ENCODE assay signal across 7 cellular contexts in the genomic region with DNA sequence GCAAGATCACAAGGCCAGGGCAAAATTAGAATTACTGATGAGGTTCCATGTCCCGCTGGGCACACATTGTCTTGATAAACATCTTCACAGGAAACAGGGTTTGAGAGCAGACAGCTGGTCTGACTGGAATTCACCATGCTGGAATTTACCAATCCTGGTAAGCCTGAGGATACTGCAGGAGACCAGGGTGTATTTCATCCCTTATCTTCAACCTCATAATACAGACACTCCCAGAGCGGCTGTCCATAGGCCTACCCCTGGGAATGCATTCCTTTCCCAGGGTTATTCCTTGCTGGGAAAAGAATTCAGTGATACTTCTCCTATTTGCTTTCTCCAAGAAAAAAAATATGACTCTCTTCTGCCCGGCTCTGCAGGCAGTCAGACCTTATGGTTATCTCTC.
DNase-seq lines count a peak whose midpoint lies in the region; ATAC-seq and TF ChIP-seq lines count a peak whose summit lies in the region.
"Not testable (repeated sequence)": the region's sequence is repeated elsewhere in the genome, so short reads cannot be mapped to it uniquely, and the experiment has no call there.

No MANE protein-coding gene starts in this region.

- H3K4me2 ChIP-seq in GM23338: not testable (repeated sequence)

- H3K9ac ChIP-seq in endodermal cell (ENCODE audit: extremely low read depth, low read length, poor library complexity, severe bottlenecking): not testable (repeated sequence)

- H3K9me3 ChIP-seq in endodermal cell (ENCODE audit: control insufficient read depth, low read length): peaks cover 28% of the 10 kb centered on the region

- not testable (repeated sequence) for H3K27me3 ChIP-seq in GM23338 (ENCODE audit: insufficient read depth); endodermal cell (ENCODE audit: control insufficient read depth, insufficient read depth, low read length, poor library complexity, severe bottlenecking)

- not testable (repeated sequence) for H3K27me3 Mint-ChIP-seq in GM23338 (ENCODE audit: insufficient read depth, low read depth, poor library complexity); WTC11 (ENCODE audit: low read depth); endodermal cell (ENCODE audit: insufficient read depth); nephron progenitor cell (ENCODE audit: low read depth, poor library complexity)

- H3K36me3 Mint-ChIP-seq in GM23338 (ENCODE audit: low read depth) (peaks cover 41% of the 10 kb centered on the region), WTC11 (peaks cover 39% of the 10 kb centered on the region)
- H3K36me3 Mint-ChIP-seq in endodermal cell (ENCODE audit: low read depth); nephron progenitor cell (ENCODE audit: low read depth): not testable (repeated sequence)

- ATAC-seq in GM23338, WTC11: not testable (repeated sequence)

- H3K27ac Mint-ChIP-seq in GM23338, WTC11, endodermal cell: not testable (repeated sequence)
- peak overlapping the region; percentile 78 for H3K27ac Mint-ChIP-seq in nephron progenitor cell

- not testable (repeated sequence) for H2AFZ ChIP-seq in GM23338

- H3K4me1 ChIP-seq in GM23338 (ENCODE audit: insufficient read depth); endodermal cell (ENCODE audit: control insufficient read depth, insufficient read depth, low read length): not testable (repeated sequence)

- H3F3A ChIP-seq in GM23338 (replicated peaks; ENCODE audit: low read depth): not testable (repeated sequence)

- not testable (repeated sequence) for H3K9me2 ChIP-seq in GM23338 (ENCODE audit: insufficient read depth)

- not testable (repeated sequence) for H3K4me3 Mint-ChIP-seq in GM23338, WTC11, endodermal cell, nephron progenitor cell

- not testable (repeated sequence) for H4K20me1 ChIP-seq in GM23338 (replicated peaks; ENCODE audit: insufficient read depth)

- H3K36me3 ChIP-seq in GM23338 (ENCODE audit: insufficient read depth); endodermal cell (ENCODE audit: control insufficient read depth, insufficient read depth, low read length): not testable (repeated sequence)

- not testable (repeated sequence) for H3K79me2 ChIP-seq in GM23338 (replicated peaks; ENCODE audit: insufficient read depth)

- CTCF ChIA-PET in WTC11 (lab: Charles Lee): not testable (repeated sequence)

- not testable (repeated sequence) for H3K4me3 ChIP-seq in GM23338; endodermal cell (ENCODE audit: low read length)

- POLR2A ChIA-PET in WTC11 (lab: Charles Lee): not testable (repeated sequence)

- TF ChIP-seq CTCF in GM23338 (conservative IDR thresholded peaks at IDR 0.05; ENCODE audit: low read depth in 2 of 2); WTC11 (IDR thresholded peaks at IDR 0.05); endodermal cell (conservative IDR thresholded peaks at IDR 0.05); nephron progenitor cell (IDR thresholded peaks at IDR 0.05): not testable (repeated sequence)

- WGBS in endodermal cell (ENCODE audit: insufficient coverage in 1 of 2, insufficient read length in 1 of 2), 2 experiments: 82 to 92% methylated on average over 3 of the region's 3 CpGs

- peaks cover 35% of the 10 kb centered on the region for H3K9me3 Mint-ChIP-seq in GM23338
- H3K9me3 Mint-ChIP-seq in WTC11: peaks cover 53% of the 10 kb centered on the region
- H3K9me3 Mint-ChIP-seq in endodermal cell: peaks cover 38% of the 10 kb centered on the region
- H3K9me3 Mint-ChIP-seq in nephron progenitor cell: peaks cover 40% of the 10 kb centered on the region

- DNase-seq in DMS 273 (lab: John Stamatoyannopoulos, UW; ENCODE audit: unreplicated experiment): peak; percentile 1
- peak; percentile 32 for DNase-seq in GM23338 (ENCODE audit: low spot score)
- DNase-seq in NCI-H82 (lab: John Stamatoyannopoulos, UW): peak; percentile 7
- peak; percentile 28 for DNase-seq in WTC11 (ENCODE audit: low spot score)
- DNase-seq in endodermal cell: peak; percentile 58
- peak; percentile 20 for DNase-seq in iPS DF 19.7 (ENCODE audit: low read depth, low spot score)
- not testable (repeated sequence) for DNase-seq in nephron progenitor cell

- not testable (repeated sequence) for H3K4me1 Mint-ChIP-seq in GM23338, WTC11, endodermal cell, nephron progenitor cell

- not testable (repeated sequence) for H3K27ac ChIP-seq in GM23338 (ENCODE audit: low read depth); endodermal cell (ENCODE audit: low read depth, low read length)
